In genomic region chr5:1010181-1010510, GRCh38 we compare ENCODE assay signal across 11 cellular contexts. TPM values are rescaled to one million over a fixed set of nuclear protein-coding genes. Genes with fewer than 3 reads are reported as not detected.
DNase-seq lines count a peak whose midpoint lies in the region; ATAC-seq, FAIRE-seq and TF ChIP-seq lines count a peak whose summit lies in the region.
"Had no signal": no experiment of that assay in that cellular context is flagged by ENCODE, and none has a peak within 500 bp of the region (broad histone marks: within the 10 kb centered on the region; RNA-seq: fewer than 3 reads in every experiment).

No MANE protein-coding gene starts in this region.

- H3K4me1 Mint-ChIP-seq in CD8-positive, alpha-beta T cell (ENCODE audit: low read depth), result peaks cover 10% of the 10 kb centered on the region
- H3K4me1 Mint-ChIP-seq in WTC11, result peaks cover 30% of the 10 kb centered on the region

- H3K27ac Mint-ChIP-seq in CD8-positive, alpha-beta T cell, result no peak overlapping the region
- H3K27ac Mint-ChIP-seq in WTC11, result no peak overlapping the region

- peak; percentile 48 for FAIRE-seq in HTR-8/SVneo (lab: Jason Lieb, UNC)
- FAIRE-seq: G401.6, keratinocyte had no signal

- DNase-seq in CD8-positive, alpha-beta T cell, result no peak
- DNase-seq in HTR-8/SVneo (ENCODE audit: insufficient read length, low spot score) (peak; percentile 51), WTC11 (ENCODE audit: low spot score) (no peak), NCI-H1105 (lab: John Stamatoyannopoulos, UW) (no peak), islet precursor cell (no peak), hypothalamus (lab: John Stamatoyannopoulos, UW) (no peak)
- DNase-seq: NCI-H524 treated with DMSO at 0.1 percent for 48 hours had no signal

- no peak overlapping the region for H3K27ac ChIP-seq in CD8-positive, alpha-beta T cell (ENCODE audit: low read depth, low read length)
- no peak overlapping the region for H3K27ac ChIP-seq in muscle layer of duodenum (ENCODE audit: low read length)

- no peak for TF ChIP-seq CTCF in CD8-positive, alpha-beta T cell (IDR thresholded peaks at IDR 0.05)
- TF ChIP-seq CTCF in WTC11 (IDR thresholded peaks at IDR 0.05), result no peak

- no peaks in the 10 kb centered on the region for H3K9me3 ChIP-seq in CD8-positive, alpha-beta T cell (ENCODE audit: low read length)
- H3K9me3 ChIP-seq in muscle layer of duodenum (ENCODE audit: control insufficient read depth in 1 of 2, low read length in 2 of 2), result no peaks in the 10 kb centered on the region

- peaks cover 18% of the 10 kb centered on the region for H3K4me1 ChIP-seq in CD8-positive, alpha-beta T cell (ENCODE audit: insufficient read depth, low read length)
- peaks cover 0 to 30% of the 10 kb centered on the region in 2 donors for H3K4me1 ChIP-seq in muscle layer of duodenum (ENCODE audit: control insufficient read depth in 1 of 2, insufficient read depth in 2 of 2, low read length in 2 of 2)

- CTCF ChIA-PET in CD8-positive, alpha-beta T cell (lab: Charles Lee), result interaction anchor here (3.1 kb wide), 1 partner anchor 130 kb away, joined by 16 read pairs; no protein-coding TSS in a partner anchor
- CTCF ChIA-PET in WTC11 (lab: Charles Lee), result interaction anchor here (0.9 to 4.6 kb wide), 23 partner anchors 10 to 166 kb away, joined by 3 to 38 read pairs (median 5); partner anchors contain the start of genes BRD9 and TRIP13

- peaks cover 39% of the 10 kb centered on the region for H3K27me3 Mint-ChIP-seq in CD8-positive, alpha-beta T cell (ENCODE audit: low read depth)
- H3K27me3 Mint-ChIP-seq in WTC11 (ENCODE audit: low read depth), result peaks cover 48% of the 10 kb centered on the region

- H3K4me3 ChIP-seq in CD8-positive, alpha-beta T cell (ENCODE audit: low read depth, low read length), result no peak overlapping the region
- peak overlapping the region; percentile 37 to 64 for H3K4me3 ChIP-seq in muscle layer of duodenum (ENCODE audit: low read depth in 1 of 2, low read length in 2 of 2)

- H3K36me3 ChIP-seq in CD8-positive, alpha-beta T cell (ENCODE audit: insufficient read depth, low read length), result no peaks in the 10 kb centered on the region
- H3K36me3 ChIP-seq in muscle layer of duodenum (ENCODE audit: control insufficient read depth in 1 of 2, insufficient read depth in 2 of 2, low read length in 2 of 2), result peaks cover 0 to 4% of the 10 kb centered on the region in 2 donors

- H3K4me3 Mint-ChIP-seq in CD8-positive, alpha-beta T cell, result peak overlapping the region; percentile 32
- peak overlapping the region; percentile 60 for H3K4me3 Mint-ChIP-seq in WTC11

- H3K36me3 Mint-ChIP-seq in CD8-positive, alpha-beta T cell, result no peaks in the 10 kb centered on the region
- no peaks in the 10 kb centered on the region for H3K36me3 Mint-ChIP-seq in WTC11

- H3K27me3 ChIP-seq in CD8-positive, alpha-beta T cell (ENCODE audit: insufficient read depth, low read length), result peaks cover 17% of the 10 kb centered on the region
- H3K27me3 ChIP-seq in muscle layer of duodenum (ENCODE audit: low read depth, low read length), result peaks cover 20% of the 10 kb centered on the region

- intact Hi-C loops in CD8-positive, alpha-beta T cell (cut with DNase I, micrococcal nuclease), result no loop called here

- POLR2A ChIA-PET in CD8-positive, alpha-beta T cell (lab: Charles Lee), result no interaction called here
- POLR2A ChIA-PET in WTC11 (lab: Charles Lee), result no interaction called here

- H3K9me3 Mint-ChIP-seq in CD8-positive, alpha-beta T cell, result no peaks in the 10 kb centered on the region
- H3K9me3 Mint-ChIP-seq in WTC11, result no peaks in the 10 kb centered on the region

- ATAC-seq in CD8-positive, alpha-beta T cell, result no peak
- no peak for ATAC-seq in WTC11
- no peak for ATAC-seq in GM18909 (IDR thresholded peaks at IDR 0.05; ENCODE audit: poor library complexity, unreplicated experiment)

TF ChIP-seq in WTC11, 78 proteins besides CTCF, POLR2A, EP300 and RAD21 (continues in another document):
- TF ChIP-seq ZMAT4 (CRISPR knock-in tag; IDR thresholded peaks at IDR 0.05) (no peak), ZBTB43 (CRISPR knock-in tag; IDR thresholded peaks at IDR 0.05) (no peak), FOXP4 (CRISPR knock-in tag; IDR thresholded peaks at IDR 0.05) (no peak), ATF1 (CRISPR knock-in tag; IDR thresholded peaks at IDR 0.05) (no peak), CREM (CRISPR knock-in tag; IDR thresholded peaks at IDR 0.05) (no peak), NR1H2 (CRISPR knock-in tag; IDR thresholded peaks at IDR 0.05) (no peak), ETV6 (CRISPR knock-in tag; IDR thresholded peaks at IDR 0.05) (no peak), TCF7 (CRISPR knock-in tag; IDR thresholded peaks at IDR 0.05; ENCODE audit: low read depth) (no peak), SOX15 (CRISPR knock-in tag; IDR thresholded peaks at IDR 0.05) (no peak), ESRRA (CRISPR knock-in tag; IDR thresholded peaks at IDR 0.05; ENCODE audit: borderline replicate concordance) (no peak), ATF3 (CRISPR knock-in tag; conservative IDR thresholded peaks at IDR 0.05) (no peak), ZNF512 (CRISPR knock-in tag; IDR thresholded peaks at IDR 0.05; ENCODE audit: borderline replicate concordance) (no peak), ZNF671 (CRISPR knock-in tag; IDR thresholded peaks at IDR 0.05) (no peak)

RNA-seq across cellular contexts. Expression of gene NKD2, which starts 1.5 kb away (rescaled TPM):
- total RNA-seq in CD8-positive, alpha-beta T cell, result under 1 TPM in 1 of 2 experiments, not detected in 1; 0.33 TPM
- 12.8 to 16.6 TPM (median 15.9 TPM) in 3 replicates for total RNA-seq in WTC11 (2021)

Comparison
In these comparisons a context has a peak if more than half of its experiments do, and no peak if none do; other contexts are left out.
1. RNA of gene NKD2, which starts 1.5 kb away (total RNA-seq): 12.8 to 16.6 TPM in WTC11; 0.33 TPM in CD8-positive, alpha-beta T cell; every median in the first group is over 10 times any median in the second.